In the genomic region with DNA sequence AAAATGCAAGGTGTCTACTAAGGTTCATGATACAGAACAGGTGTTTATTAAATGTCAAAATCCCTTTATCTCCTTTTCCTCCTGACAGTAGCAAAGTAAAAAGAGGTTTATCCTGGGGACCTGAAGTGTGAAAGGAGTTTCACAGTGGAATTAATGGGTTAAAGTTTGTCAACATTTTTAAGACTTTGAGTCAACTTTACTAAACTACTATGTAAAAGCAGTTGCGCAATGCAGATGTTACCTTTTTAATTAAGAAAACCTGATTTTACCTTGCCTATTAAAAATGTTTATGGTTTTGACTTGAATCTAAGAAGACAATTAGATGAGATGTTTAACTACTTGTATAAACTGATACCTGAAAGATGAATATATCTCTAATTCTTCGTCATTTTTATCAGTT, we compare ENCODE assay signal across 30 cellular contexts. TPM values are rescaled to one million over a fixed set of nuclear protein-coding genes. Genes with fewer than 3 reads are reported as not detected.
DNase-seq lines count a peak whose midpoint lies in the region; ATAC-seq, FAIRE-seq and TF ChIP-seq lines count a peak whose summit lies in the region.
"Had no signal": no experiment of that assay in that cellular context is flagged by ENCODE, and none has a peak within 500 bp of the region (broad histone marks: within the 10 kb centered on the region; RNA-seq: fewer than 3 reads in every experiment).

No MANE protein-coding gene starts in this region.

- H4K8ac ChIP-seq in H1 (ENCODE audit: extremely low read depth, insufficient read depth, low read length) = no peak overlapping the region

- FAIRE-seq in A549 (lab: Jason Lieb, UNC) (no peak), D721Med (lab: Jason Lieb, UNC) (peak; percentile 73), H1 (lab: Jason Lieb, UNC) (no peak)
- FAIRE-seq: A204.1, GM12878, GM12892, GM18507, GM19239 had no signal

- no peak overlapping the region for H2BK120ac ChIP-seq in H1 (replicated peaks; ENCODE audit: low read depth, low read length)

- intact Hi-C loops in breast epithelium (cut with DNase I; ENCODE audit: low total_unique reads) = no loop called here

- H3K23ac ChIP-seq in H1 (ENCODE audit: insufficient read length) = no peak overlapping the region

- H3K79me1 ChIP-seq in H1 (ENCODE audit: low read depth, low read length) = no peaks in the 10 kb centered on the region

- H3K9me3 ChIP-seq in A549 (no peaks in the 10 kb centered on the region), H1 (ENCODE audit: insufficient read depth in 2 of 2, low read depth in 1 of 2, low read length in 1 of 2) (no peaks in the 10 kb centered on the region), breast epithelium (no peaks in the 10 kb centered on the region)
- H3K9me3 ChIP-seq: BLaER1 treated with 17β-estradiol and CSF1 and Interleukin-3, amounts not matched to agents 10 nM and 100 nM; Caco-2 had no signal

- H3K36me3 ChIP-seq in H1 (ENCODE audit: control insufficient read depth in 2 of 4, insufficient read depth in 4 of 4, low read length in 3 of 4) (no peaks in the 10 kb centered on the region), breast epithelium (no peaks in the 10 kb centered on the region)
- H3K36me3 ChIP-seq: BLaER1 treated with 17β-estradiol and CSF1 and Interleukin-3, amounts not matched to agents 10 nM and 100 nM had no signal

- ATAC-seq in A549 (no peak), GM21717 (IDR thresholded peaks at IDR 0.05; ENCODE audit: unreplicated experiment) (no peak)
- ATAC-seq: CD8-positive, alpha-beta T cell; GM12878 had no signal

- no peak overlapping the region for H2BK12ac ChIP-seq in H1 (ENCODE audit: low read depth, low read length)

- H2AK5ac ChIP-seq in H1 (ENCODE audit: low read depth, low read length) = no peak overlapping the region

- DNase-seq in A549 (ENCODE audit: low read depth in 1 of 2, low spot score in 1 of 2) (no peak), D721Med (ENCODE audit: insufficient read length, low spot score) (no peak), H1 (ENCODE audit: low read depth in 1 of 2, low spot score in 2 of 2) (no peak), anterior cingulate cortex (lab: John Stamatoyannopoulos, UW) (no peak), breast epithelium (ENCODE audit: low spot score in 2 of 2) (no peak), OCI-M1 (lab: John Stamatoyannopoulos, UW) (no peak)
- DNase-seq: 8988T; AML-193; Caco-2; Calu3; CD4-positive, alpha-beta T cell; CD8-positive, alpha-beta T cell; DMS 273 treated with DMSO at 0.1 percent for 48 hours; DMS153; DMS53; DMS79; DND-41; EL; GDM1 had no signal

- H3K4me2 ChIP-seq in A549 = no peak overlapping the region
- H3K4me2 ChIP-seq in H1 (ENCODE audit: insufficient read depth in 1 of 2, low read depth in 2 of 2, low read length in 2 of 2) = no peak overlapping the region
- H3K4me2 ChIP-seq: BLaER1 treated with 17β-estradiol and CSF1 and Interleukin-3, amounts not matched to agents 10 nM and 100 nM had no signal

- H2BK5ac ChIP-seq in H1 (ENCODE audit: low read depth, low read length) = no peak overlapping the region

- no peak overlapping the region for H2AFZ ChIP-seq in H1 (ENCODE audit: low read length)

- no peaks in the 10 kb centered on the region for H3K79me2 ChIP-seq in H1 (ENCODE audit: control insufficient read depth in 1 of 2, insufficient read depth in 2 of 2, low read length in 2 of 2)

- no peak overlapping the region for H4K5ac ChIP-seq in H1 (ENCODE audit: insufficient read length, low read depth, low read length)

- H3K4me3 ChIP-seq in A549 (no peak overlapping the region), H1 (ENCODE audit: extremely low read depth in 1 of 4, insufficient read depth in 2 of 4, low read depth in 3 of 4, low read length in 4 of 4) (no peak overlapping the region), breast epithelium (no peak overlapping the region)
- H3K4me3 ChIP-seq: BLaER1 treated with 17β-estradiol and CSF1 and Interleukin-3, amounts not matched to agents 10 nM and 100 nM; GM12878 had no signal

- no peak overlapping the region for H3K9ac ChIP-seq in H1 (replicated peaks in 1 of 4; ENCODE audit: extremely low read depth in 1 of 4, low read depth in 3 of 4, low read length in 3 of 4)
- H3K9ac ChIP-seq: BLaER1 treated with 17β-estradiol and CSF1 and Interleukin-3, amounts not matched to agents 10 nM and 100 nM had no signal

- no peaks in the 10 kb centered on the region for H3K27me3 ChIP-seq in H1 (replicated peaks in 1 of 4; ENCODE audit: control insufficient read depth in 3 of 4, extremely low read depth in 1 of 4, insufficient read depth in 3 of 4, low read length in 3 of 4)
- no peaks in the 10 kb centered on the region for H3K27me3 ChIP-seq in breast epithelium
- H3K27me3 ChIP-seq: BLaER1 treated with 17β-estradiol and CSF1 and Interleukin-3, amounts not matched to agents 10 nM and 100 nM had no signal

- no peak overlapping the region for H3K56ac ChIP-seq in H1 (replicated peaks; ENCODE audit: insufficient read length, low read depth, low read length)

- CTCF ChIA-PET in A549 (lab: Yijun Ruan, JAX) = no interaction called here
- CTCF ChIA-PET in H1 (lab: Charles Lee; ENCODE audit: partially characterized antibody) = no interaction called here

- no peak for TF ChIP-seq POLR2A in A549 (IDR thresholded peaks at IDR 0.05; ENCODE audit: low read length)
- TF ChIP-seq POLR2A in H1 (IDR thresholded peaks at IDR 0.05; ENCODE audit: control extremely low read depth in 1 of 2, low read depth in 2 of 2, low read length in 2 of 2) = no peak
- no peak for TF ChIP-seq POLR2A in breast epithelium (IDR thresholded peaks at IDR 0.05)

- POLR2A ChIA-PET in A549 (lab: Yijun Ruan, JAX) (no interaction called here), H1 (lab: Charles Lee; ENCODE audit: partially characterized antibody) (no interaction called here)

- H3K23me2 ChIP-seq in H1 (ENCODE audit: low read depth, low read length) = no peaks in the 10 kb centered on the region

- H2BK15ac ChIP-seq in H1 (ENCODE audit: low read length) = no peak overlapping the region

- no peak overlapping the region for H3K18ac ChIP-seq in H1 (ENCODE audit: extremely low read depth, low read length)

- H3K4me1 ChIP-seq in A549 = peaks cover 3% of the 10 kb centered on the region; the same call in 1 of the 3 replicates
- no peaks in the 10 kb centered on the region for H3K4me1 ChIP-seq in H1 (replicated peaks in 1 of 4; ENCODE audit: control insufficient read depth in 3 of 4, insufficient read depth in 4 of 4, low read length in 3 of 4)
- no peaks in the 10 kb centered on the region for H3K4me1 ChIP-seq in breast epithelium
- H3K4me1 ChIP-seq: BLaER1 treated with 17β-estradiol and CSF1 and Interleukin-3, amounts not matched to agents 10 nM and 100 nM had no signal

- TF ChIP-seq CTCF in A549 (IDR thresholded peaks at IDR 0.05) = no peak
- TF ChIP-seq CTCF in D721Med (IDR thresholded peaks at IDR 0.05; ENCODE audit: insufficient read depth, missing control alignments) = no peak
- no peak for TF ChIP-seq CTCF in H1 (IDR thresholded peaks at IDR 0.05; ENCODE audit: control extremely low read depth in 1 of 3, insufficient read depth in 1 of 3, low read depth in 1 of 3, low read length in 3 of 3)
- no peak for TF ChIP-seq CTCF in breast epithelium (IDR thresholded peaks at IDR 0.05)

- TF ChIP-seq RAD21 in A549 (conservative IDR thresholded peaks at IDR 0.05 in 1 of 2, IDR thresholded peaks at IDR 0.05 in 1 of 2) (no peak), Ishikawa (IDR thresholded peaks at IDR 0.05; ENCODE audit: low read depth) (no peak), H1 (IDR thresholded peaks at IDR 0.05 in 1 of 2, conservative IDR thresholded peaks at IDR 0.05 in 1 of 2; ENCODE audit: low read depth in 2 of 2, low read length in 2 of 2) (no peak)

- H2BK20ac ChIP-seq in H1 (ENCODE audit: low read length) = no peak overlapping the region

- no peak overlapping the region for H4K91ac ChIP-seq in H1 (replicated peaks; ENCODE audit: insufficient read length, low read length)

- no peak for TF ChIP-seq EP300 in A549 (IDR thresholded peaks at IDR 0.05)
- TF ChIP-seq EP300 in Ishikawa (IDR thresholded peaks at IDR 0.05; ENCODE audit: borderline replicate concordance) = no peak
- TF ChIP-seq EP300 in H1 (IDR thresholded peaks at IDR 0.05; ENCODE audit: borderline replicate concordance in 1 of 2, low read depth in 2 of 2, low read length in 2 of 2) = no peak

- no peak overlapping the region for H3K27ac ChIP-seq in A549
- H3K27ac ChIP-seq in H1 (ENCODE audit: low read depth, low read length) = no peak overlapping the region
- H3K27ac ChIP-seq in breast epithelium = no peak overlapping the region
- H3K27ac ChIP-seq: BLaER1 treated with 17β-estradiol and CSF1 and Interleukin-3, amounts not matched to agents 10 nM and 100 nM; C4-2B had no signal

- no peak overlapping the region for H3K14ac ChIP-seq in H1 (ENCODE audit: insufficient read length)

- H4K20me1 ChIP-seq in H1 (replicated peaks in 1 of 2; ENCODE audit: control insufficient read depth in 1 of 2, insufficient read depth in 2 of 2, low read length in 2 of 2) = no peaks in the 10 kb centered on the region
- H4K20me1 ChIP-seq: BLaER1 treated with 17β-estradiol and CSF1 and Interleukin-3, amounts not matched to agents 10 nM and 100 nM had no signal

- H3K4ac ChIP-seq in H1 (replicated peaks; ENCODE audit: insufficient read length, low read depth, low read length) = no peak overlapping the region

- WGBS in A549 (ENCODE audit: missing lambda C conversion rate) = 64% methylated on average over 2 of the region's 2 CpGs
- 92% methylated on average over 2 of the region's 2 CpGs; no CpG with 5 or more reads in 1 of the 2 experiments for WGBS in H1 (ENCODE audit: extremely low coverage in 1 of 2, insufficient coverage in 1 of 2, insufficient read length in 1 of 2, insufficient replicate concordance in 2 of 2, low coverage in 1 of 2, low lambda C conversion rate in 2 of 2, missing lambda C conversion rate in 1 of 2), 2 experiments

TF ChIP-seq in A549, 52 proteins besides CTCF, POLR2A, EP300 and RAD21 (continues in another document):
- TF ChIP-seq SREBF2 (IDR thresholded peaks at IDR 0.05) = no peak

TF ChIP-seq in H1, 55 proteins besides CTCF, POLR2A, EP300 and RAD21 (continues in another document):
- no peak for TF ChIP-seq SUZ12 (IDR thresholded peaks at IDR 0.05; ENCODE audit: low read length)

RNA-seq across cellular contexts. Expression of gene PKIB, which starts 14.6 kb away (rescaled TPM):
- polyA plus RNA-seq in A549 (2011; rRNA removed) (1.3 and 1.5 TPM in 2 replicates), A549 (2017; fragmentation: RNase III; extraction: RNeasy Plus Mini Kit Qiagen cat#74134 plus additional on column Dnase treatment) (0.37 to 0.67 TPM (median 0.58 TPM) in 3 replicates), H1 (2011; rRNA removed) (13.5 and 14.5 TPM in 2 replicates)
- 0.14 and 0.17 TPM in 2 replicates for polyA plus RNA-seq in A549 (2012; cell fraction: cytosol; rRNA removed)
- polyA plus RNA-seq in A549 (2012; cell fraction: nucleus; rRNA removed) = 0.15 and 0.16 TPM in 2 replicates
- 0.29 and 0.99 TPM in 2 replicates for polyA minus RNA-seq in A549 (2011; rRNA and poly(A)+ RNA removed)
- 72.0 and 73.3 TPM in 2 replicates for total RNA-seq in H1 (2021; fragmentation: NEBNext Ultra II Directional; extraction: Animal tissue kit (Norgen Biotek cat#: 25700))
- polyA plus RNA-seq in H1 (2011; cell fraction: cytosol; rRNA removed) = 21.8 TPM
- polyA plus RNA-seq in H1 (2011; cell fraction: nucleus; rRNA removed) = 4.4 TPM
- 7.3 to 18.3 TPM (median 9.5 TPM) in 4 replicates for polyA plus RNA-seq in H1 (2012, experiment 1 of 2)
- 4.5 TPM for polyA plus RNA-seq in H1 (2012, experiment 2 of 2)
- 26.0 TPM for polyA plus RNA-seq in H1 (2013, experiment 1 of 2)
- 24.2 TPM for polyA plus RNA-seq in H1 (2013, experiment 2 of 2)
- 9.3 and 9.4 TPM in 2 replicates for polyA minus RNA-seq in H1 (2011; rRNA and poly(A)+ RNA removed)
- polyA minus RNA-seq in H1 (2011; cell fraction: cytosol; rRNA and poly(A)+ RNA removed) = 16.9 TPM
- 21.4 TPM for polyA minus RNA-seq in H1 (2011; cell fraction: nucleus; rRNA and poly(A)+ RNA removed)
- 10 to 100 TPM in 2 of 3 donors, 1 to 10 TPM in 1; 1.6 to 33.5 (median 22.3) TPM for total RNA-seq in breast epithelium
- total RNA-seq: G401 had no signal
- polyA plus RNA-seq: BJ had no signal

Comparison
In these comparisons a context has a peak if more than half of its experiments do, and no peak if none do; other contexts are left out.
1. Of the 18 proteins assayed by ChIP-seq in both H1 and A549: peak only in H1: none; only in A549: none; in both: CEBPB; in neither: 17.